ENCODE assay signal across 19 cellular contexts in the genomic region with DNA sequence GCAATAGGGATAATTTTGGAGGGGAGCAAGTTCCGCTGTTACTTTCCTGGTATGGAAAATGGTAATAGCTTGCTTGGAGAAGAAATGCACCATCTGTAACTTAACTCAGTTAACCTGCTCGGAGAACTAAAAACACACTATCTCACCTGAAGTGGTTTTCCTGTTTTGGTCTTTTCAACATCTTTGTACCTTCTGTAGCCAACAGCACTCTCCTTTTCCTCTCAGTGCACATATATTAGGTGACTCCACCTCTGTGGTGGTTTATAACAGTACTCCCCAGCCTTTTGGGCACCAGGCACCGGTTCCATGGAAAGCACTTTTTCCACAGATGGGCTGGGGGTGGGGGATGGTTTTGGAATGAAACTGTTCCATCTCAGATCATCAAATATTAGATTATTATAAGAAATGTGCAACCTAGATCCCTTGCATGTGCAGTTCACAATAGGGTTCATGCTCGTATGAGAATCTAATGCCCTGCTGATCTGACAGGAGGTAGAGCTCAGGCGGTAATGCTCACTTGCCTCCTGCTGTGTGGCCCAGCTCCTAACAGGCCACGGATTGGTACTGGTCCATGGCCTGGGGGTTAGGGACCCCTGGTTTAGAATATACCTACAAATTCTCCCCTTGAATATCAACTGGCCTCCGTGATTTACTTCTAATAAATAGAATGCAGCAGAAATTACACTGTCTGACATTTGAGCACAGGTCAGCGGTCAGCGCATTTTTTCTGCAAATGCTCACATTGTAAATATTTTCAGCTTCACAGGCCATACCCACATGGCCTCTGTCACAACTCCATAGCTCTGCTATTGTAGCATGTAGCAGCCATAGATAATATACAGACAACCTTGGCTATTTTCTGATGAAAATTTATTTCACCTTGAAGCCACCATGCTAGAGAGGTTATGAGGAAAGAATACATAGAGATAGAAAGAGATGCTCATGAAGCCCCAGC.
DNase-seq lines count a peak whose midpoint lies in the region; ATAC-seq and TF ChIP-seq lines count a peak whose summit lies in the region.
"Had no signal": no experiment of that assay in that cellular context is flagged by ENCODE, and none has a peak within 500 bp of the region (broad histone marks: within the 10 kb centered on the region; RNA-seq: fewer than 3 reads in every experiment).

No MANE protein-coding gene starts in this region.

- H2AK5ac ChIP-seq in H9 (ENCODE audit: insufficient read length, low read length), result no peak overlapping the region

- peak overlapping the region; percentile 23 for H3K4me3 ChIP-seq in effector memory CD4-positive, alpha-beta T cell (ENCODE audit: insufficient read depth, low read depth, low read length, poor library complexity, severe bottlenecking)
- H3K4me3 ChIP-seq: GM12878 had no signal

- H2BK15ac ChIP-seq in H9 (ENCODE audit: low read depth, low read length), result no peak overlapping the region

- no peak overlapping the region for H2BK120ac ChIP-seq in H9 (ENCODE audit: low read depth, low read length, poor library complexity, severe bottlenecking)

- H3K27me3 ChIP-seq in effector memory CD4-positive, alpha-beta T cell (replicated peaks; ENCODE audit: control insufficient read depth, insufficient read depth, low read length, poor library complexity, severe bottlenecking), result no peaks in the 10 kb centered on the region
- H3K27me3 ChIP-seq in H9 (ENCODE audit: insufficient read depth, low read length), result no peaks in the 10 kb centered on the region
- H3K27me3 ChIP-seq: BE2C had no signal

- no peak overlapping the region for H3K18ac ChIP-seq in H9 (ENCODE audit: insufficient read length, low read depth, low read length)

- H4K5ac ChIP-seq in H9 (ENCODE audit: insufficient read length, low read depth, low read length), result no peak overlapping the region

- no peaks in the 10 kb centered on the region for H3K79me2 ChIP-seq in H9 (ENCODE audit: insufficient read depth, low read length)

- WGBS in H9 (ENCODE audit: extremely low coverage, insufficient read length, low lambda C conversion rate), result no CpG with 5 or more reads among the region's 9 CpGs

- H3K27ac Mint-ChIP-seq in activated CD4-positive, alpha-beta T cell treated with anti-CD3 and anti-CD28 coated beads for 36 hours, result peak overlapping the region; percentile 38
- no peak overlapping the region for H3K27ac Mint-ChIP-seq in H9

- CTCF ChIA-PET in activated CD4-positive, alpha-beta T cell treated with anti-CD3 and anti-CD28 coated beads for 36 hours (lab: Charles Lee), result interaction anchor here (1.2 kb wide), 1 partner anchor 9 kb away, joined by 3 read pairs; no protein-coding TSS in a partner anchor

- H3K36me3 Mint-ChIP-seq in activated CD4-positive, alpha-beta T cell treated with anti-CD3 and anti-CD28 coated beads for 36 hours (ENCODE audit: low read depth), result peaks cover 9% of the 10 kb centered on the region
- no peaks in the 10 kb centered on the region; a peak in 1 of 7 replicates for H3K36me3 Mint-ChIP-seq in H9 (ENCODE audit: insufficient read depth in 1 of 3, low read depth in 3 of 3)

- no peaks in the 10 kb centered on the region for H3K9me3 ChIP-seq in effector memory CD4-positive, alpha-beta T cell (ENCODE audit: control insufficient read depth, low read length)
- H3K9me3 ChIP-seq in H9 (ENCODE audit: control insufficient read depth, low read depth, low read length), result no peaks in the 10 kb centered on the region
- H3K9me3 ChIP-seq: BE2C had no signal

- no peak for TF ChIP-seq CTCF in H9 (conservative IDR thresholded peaks at IDR 0.05)

- H3K4ac ChIP-seq in H9 (ENCODE audit: low read depth, low read length), result no peak overlapping the region

- H2BK12ac ChIP-seq in H9 (ENCODE audit: insufficient read length, low read depth, low read length), result no peak overlapping the region

- no peak overlapping the region for H2BK5ac ChIP-seq in H9 (ENCODE audit: insufficient read length, low read length)

- H3K56ac ChIP-seq in H9 (ENCODE audit: insufficient read length, low read depth, low read length), result no peak overlapping the region

- no peaks in the 10 kb centered on the region for H3K36me3 ChIP-seq in effector memory CD4-positive, alpha-beta T cell (ENCODE audit: control insufficient read depth, insufficient read depth, low read length)
- H3K36me3 ChIP-seq: BE2C had no signal

- no peak overlapping the region for H3K9ac ChIP-seq in H9 (ENCODE audit: extremely low read depth, insufficient read length, low read length)

- H3K27ac ChIP-seq in effector memory CD4-positive, alpha-beta T cell (ENCODE audit: insufficient read depth, low read length, poor library complexity, severe bottlenecking), result peak overlapping the region; percentile 19
- no peak overlapping the region for H3K27ac ChIP-seq in H9 (ENCODE audit: insufficient read length, low read depth, low read length)
- H3K27ac ChIP-seq: 22Rv1 had no signal

- no peak for ATAC-seq in activated CD4-positive, alpha-beta T cell treated with anti-CD3 and anti-CD28 coated beads for 36 hours
- ATAC-seq: GM12878, Panc1 had no signal

- intact Hi-C loops in activated CD4-positive, alpha-beta T cell treated with anti-CD3 and anti-CD28 coated beads for 36 hours (cut with DNase I, micrococcal nuclease), result no loop called here

- no peak overlapping the region for H3K4me3 Mint-ChIP-seq in activated CD4-positive, alpha-beta T cell treated with anti-CD3 and anti-CD28 coated beads for 36 hours
- H3K4me3 Mint-ChIP-seq in H9, result no peak overlapping the region

- H4K20me1 ChIP-seq in H9 (ENCODE audit: control insufficient read depth, insufficient read depth, insufficient read length), result no peaks in the 10 kb centered on the region

- no peak overlapping the region for H3K4me2 ChIP-seq in H9 (ENCODE audit: insufficient read depth, insufficient read length, low read length)

- no peaks in the 10 kb centered on the region for H3K79me1 ChIP-seq in H9 (ENCODE audit: insufficient read depth, low read depth, low read length, poor library complexity, severe bottlenecking)

- H3K4me1 Mint-ChIP-seq in activated CD4-positive, alpha-beta T cell treated with anti-CD3 and anti-CD28 coated beads for 36 hours, result peaks cover 54% of the 10 kb centered on the region
- H3K4me1 Mint-ChIP-seq in H9, result no peaks in the 10 kb centered on the region

- POLR2A ChIA-PET in activated CD4-positive, alpha-beta T cell treated with anti-CD3 and anti-CD28 coated beads for 36 hours (lab: Charles Lee), result no interaction called here

- no peak overlapping the region for H3K14ac ChIP-seq in H9 (ENCODE audit: insufficient read depth, low read length)

- no peak overlapping the region for H4K91ac ChIP-seq in H9 (ENCODE audit: insufficient read length, low read depth, low read length)

- H3K23ac ChIP-seq in H9 (ENCODE audit: insufficient read length, low read depth, low read length), result no peak overlapping the region

- no peak overlapping the region for H3T11ph ChIP-seq in H9 (ENCODE audit: low read length)

- no peak overlapping the region for H4K8ac ChIP-seq in H9 (replicated peaks; ENCODE audit: insufficient read length, low read depth, low read length)

- H3K23me2 ChIP-seq in H9 (ENCODE audit: insufficient read length, low read depth, low read length, poor library complexity, severe bottlenecking), result no peaks in the 10 kb centered on the region

- DNase-seq in activated CD4-positive, alpha-beta T cell treated with anti-CD3 and anti-CD28 coated beads for 36 hours, result no peak
- no peak for DNase-seq in activated CD4-positive, alpha-beta T cell treated with anti-CD3 and anti-CD28 coated beads, Interleukin-2, amount 50 U/mL, for 1 hour
- peak; percentile 6 for DNase-seq in stimulated activated CD4-positive, alpha-beta T cell treated with anti-CD3 and anti-CD28 coated beads, Interleukin-15, amount 100 ng/mL, for 24 hours
- no peak for DNase-seq in stimulated activated CD4-positive, alpha-beta T cell treated with anti-CD3 and anti-CD28 coated beads, Interleukin-12 subunit alpha, Interleukin-12 subunit beta, amount 100 ng/mL, for 4 hours
- no peak for DNase-seq in effector memory CD4-positive, alpha-beta T cell
- DNase-seq in middle frontal gyrus (ENCODE audit: extremely low spot score, low spot score), result no peak
- no peak for DNase-seq in NOMO-1 (lab: John Stamatoyannopoulos, UW; ENCODE audit: unreplicated experiment in 2 of 2)
- no peak for DNase-seq in H9
- DNase-seq: BE2C, DMS 273 treated with DMSO at 0.1 percent for 48 hours, GDM1, HCEC 1CT, NCI-H1092, NCI-H2107, NCI-H2227 treated with DMSO at 0.1 percent for 48 hours, NCI-H524 had no signal

- H2BK20ac ChIP-seq in H9 (ENCODE audit: low read depth, low read length, poor library complexity, severe bottlenecking), result no peak overlapping the region

- no peak overlapping the region for H2AFZ ChIP-seq in H9 (ENCODE audit: low read length)

- peaks cover 12% of the 10 kb centered on the region for H3K9me3 Mint-ChIP-seq in activated CD4-positive, alpha-beta T cell treated with anti-CD3 and anti-CD28 coated beads for 36 hours (ENCODE audit: low read depth)
- H3K9me3 Mint-ChIP-seq in H9, result peaks cover 0 to 2% of the 10 kb centered on the region in 2 experiments; a peak in 1 of 5 replicates

- H3K27me3 Mint-ChIP-seq in activated CD4-positive, alpha-beta T cell treated with anti-CD3 and anti-CD28 coated beads for 36 hours, result no peaks in the 10 kb centered on the region
- H3K27me3 Mint-ChIP-seq in H9 (ENCODE audit: low read depth), result no peaks in the 10 kb centered on the region

- peaks cover 8% of the 10 kb centered on the region for H3K4me1 ChIP-seq in effector memory CD4-positive, alpha-beta T cell (ENCODE audit: control insufficient read depth, insufficient read depth, low read length, poor library complexity, severe bottlenecking)
- H3K4me1 ChIP-seq in H9 (ENCODE audit: insufficient read depth, low read length), result no peaks in the 10 kb centered on the region
- H3K4me1 ChIP-seq: BE2C had no signal
